ENCODE assay signal across 8 cellular contexts in the genomic region with DNA sequence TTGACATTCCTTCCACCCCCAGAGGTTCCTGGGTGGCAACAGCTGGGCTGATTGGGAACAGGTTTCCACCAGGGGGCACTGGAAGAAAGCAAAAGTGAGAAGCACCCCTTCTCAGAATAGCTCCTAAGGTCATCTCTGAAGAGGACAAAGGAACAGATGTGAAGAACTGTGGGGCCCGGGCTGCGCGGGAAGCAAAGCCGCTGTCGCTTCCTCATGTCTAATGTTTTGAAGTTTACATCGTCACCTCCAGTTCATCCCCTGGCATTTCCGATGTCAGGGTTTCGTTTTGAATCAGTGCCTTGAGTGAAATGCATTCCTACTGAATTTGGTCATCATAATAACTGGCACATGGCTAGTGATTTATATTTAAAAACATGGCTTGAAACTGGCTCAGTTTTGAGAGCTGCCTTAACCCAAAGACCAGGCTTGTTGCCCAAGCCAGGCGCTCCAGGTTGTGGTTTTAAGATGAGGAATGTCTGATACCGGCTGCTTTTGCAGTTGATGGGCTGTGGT. TPM values are rescaled to one million over a fixed set of nuclear protein-coding genes. Genes with fewer than 3 reads are reported as not detected.
DNase-seq lines count a peak whose midpoint lies in the region; ATAC-seq lines count a peak whose summit lies in the region.

No MANE protein-coding gene starts in this region.

- H3K79me2 ChIP-seq in mesendoderm (ENCODE audit: control insufficient read depth, insufficient read depth, low read length): no peaks in the 10 kb centered on the region

- WGBS in mesendoderm (ENCODE audit: extremely low coverage, insufficient coverage, low lambda C conversion rate): no CpG with 5 or more reads among the region's 10 CpGs

- H3K9ac ChIP-seq in mesendoderm (ENCODE audit: low read length): peak overlapping the region; percentile 30

- H3K56ac ChIP-seq in mesendoderm (ENCODE audit: low read length): peak overlapping the region; percentile 70

- peak overlapping the region; percentile 65 for H3K27ac ChIP-seq in mesendoderm (ENCODE audit: low read depth, low read length)

- no peak overlapping the region for H3K23ac ChIP-seq in mesendoderm (ENCODE audit: low read length)

- H2BK120ac ChIP-seq in mesendoderm (ENCODE audit: low read depth, low read length): no peak overlapping the region

- no peak overlapping the region for H2BK5ac ChIP-seq in mesendoderm (ENCODE audit: low read length)

- peak; percentile 86 for DNase-seq in AG08395 (ENCODE audit: low spot score)
- peak; percentile 10 for DNase-seq in NCI-H748 treated with DMSO at 0.1 percent for 48 hours (lab: John Stamatoyannopoulos, UW)
- peak; percentile 63 to 68 for DNase-seq in activated CD4-positive, alpha-beta T cell treated with anti-CD3 and anti-CD28 coated beads, Interleukin-2, amount 50 U/mL, for 4 hours
- DNase-seq in effector CD4-positive, alpha-beta T cell: peak; percentile 60
- DNase-seq in mesendoderm: peak; percentile 97
- DNase-seq in stimulated activated CD8-positive, alpha-beta memory T cell treated with anti-CD3 and anti-CD28 coated beads, Interleukin-2, amount 100 ng/mL, for 48 hours (ENCODE audit: low read depth in 2 of 2): peak; percentile 64 to 66

- H3K27me3 ChIP-seq in mesendoderm (ENCODE audit: insufficient read depth, low read length, poor library complexity): no peaks in the 10 kb centered on the region

- peak; percentile 85 for ATAC-seq in GM18873 (IDR thresholded peaks at IDR 0.05; ENCODE audit: low FRiP score, unreplicated experiment)
- peak; percentile 84 for ATAC-seq in HG03103 (IDR thresholded peaks at IDR 0.05; ENCODE audit: low read depth, unreplicated experiment)

- no peaks in the 10 kb centered on the region for H3K36me3 ChIP-seq in mesendoderm (ENCODE audit: control insufficient read depth, insufficient read depth, low read length)

- no peak overlapping the region for H3K4me3 ChIP-seq in mesendoderm (ENCODE audit: low read length)

- H3K4ac ChIP-seq in mesendoderm (ENCODE audit: low read depth, low read length): no peak overlapping the region

- H3K4me2 ChIP-seq in mesendoderm (ENCODE audit: low read length): no peak overlapping the region

- H2AK5ac ChIP-seq in mesendoderm (ENCODE audit: low read length): no peak overlapping the region

- H4K8ac ChIP-seq in mesendoderm (ENCODE audit: low read depth, low read length): no peak overlapping the region

- H3K79me1 ChIP-seq in mesendoderm (ENCODE audit: low read length): no peaks in the 10 kb centered on the region

- no peak overlapping the region for H2BK15ac ChIP-seq in mesendoderm (replicated peaks; ENCODE audit: low read depth)

- peaks cover 9% of the 10 kb centered on the region for H3K4me1 ChIP-seq in mesendoderm (ENCODE audit: control insufficient read depth, low read depth, low read length)

- H4K5ac ChIP-seq in mesendoderm (ENCODE audit: low read length): peak overlapping the region; percentile 1

- H3K18ac ChIP-seq in mesendoderm (ENCODE audit: low read length): peak overlapping the region; percentile 19

RNA-seq across cellular contexts. Expression of a gene that starts 6.1 kb away (rescaled TPM):
- 0.06 TPM for polyA plus RNA-seq in mesendoderm (2013, experiment 1 of 2)
- 0.07 TPM for polyA plus RNA-seq in mesendoderm (2013, experiment 2 of 2)

Comparison
In these comparisons a context has a peak if more than half of its experiments do, and no peak if none do; other contexts are left out.
1. DNase-seq: peak in every context shown above with its lines; median percentile 97 in mesendoderm; 86 in AG08395; 66 in activated CD4-positive, alpha-beta T cell treated with anti-CD3 and anti-CD28 coated beads, Interleukin-2, amount 50 U/mL, for 4 hours; 65 in stimulated activated CD8-positive, alpha-beta memory T cell treated with anti-CD3 and anti-CD28 coated beads, Interleukin-2, amount 100 ng/mL, for 48 hours; 60 in effector CD4-positive, alpha-beta T cell; 10 in NCI-H748 treated with DMSO at 0.1 percent for 48 hours.